17 cellular contexts compared by ENCODE assay signal in the genomic region with DNA sequence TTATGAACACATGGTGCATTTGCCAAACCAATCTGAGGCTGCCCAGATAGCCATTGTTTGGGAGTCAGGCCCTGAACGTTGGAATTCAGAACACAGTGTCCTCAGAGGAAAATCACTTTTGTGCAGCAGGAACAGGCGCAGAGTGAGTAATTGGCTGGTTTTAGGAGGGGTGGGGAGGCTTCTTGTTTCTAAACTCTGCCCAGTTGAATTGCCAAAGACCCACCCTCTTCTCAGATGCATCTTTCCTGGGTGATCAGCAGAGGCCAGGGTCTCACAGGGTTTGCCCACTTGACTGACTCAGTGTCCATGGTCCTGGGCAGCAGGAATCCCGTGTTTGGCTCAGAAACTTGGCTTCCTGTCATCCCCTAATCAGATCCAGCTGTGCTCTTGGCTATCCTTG. TPM values are rescaled to one million over a fixed set of nuclear protein-coding genes. Genes with fewer than 3 reads are reported as not detected.
DNase-seq lines count a peak whose midpoint lies in the region; ATAC-seq lines count a peak whose summit lies in the region.
"Had no signal": no experiment of that assay in that cellular context is flagged by ENCODE, and none has a peak within 500 bp of the region (broad histone marks: within the 10 kb centered on the region; RNA-seq: fewer than 3 reads in every experiment).

No MANE protein-coding gene starts in this region.

- peak overlapping the region; percentile 55 for H3K27ac ChIP-seq in stomach smooth muscle (ENCODE audit: low read length)
- H3K27ac ChIP-seq: C4-2B, neutrophil had no signal

- peaks cover 19% of the 10 kb centered on the region for H3K4me1 ChIP-seq in stomach smooth muscle (ENCODE audit: control insufficient read depth, insufficient read depth, low read length)

- H3K27ac Mint-ChIP-seq in activated CD4-positive, alpha-beta memory T cell treated with anti-CD3 and anti-CD28 coated beads, Interleukin-2, amount 10 ng/mL, durations not matched to agents 7 days and 5 days, result no peak overlapping the region
- H3K27ac Mint-ChIP-seq: activated naive CD4-positive, alpha-beta T cell treated with anti-CD3 and anti-CD28 coated beads, Interleukin-2, amount 50 U/mL, for 72 hours; GM23338; T-helper 1 cell treated with Interleukin-12 subunit alpha and Interleukin-12 subunit beta and Interleukin-4 antibody, amounts not matched to agents 30 μg/mL and 1 μg/mL, for 36 hours had no signal

- no peak for ATAC-seq in activated T-cell treated with anti-CD3 and anti-CD28 coated beads, Interleukin-2, amount 50 U/mL, for 4 hours
- ATAC-seq: activated naive CD4-positive, alpha-beta T cell treated with anti-CD3 and anti-CD28 coated beads, Interleukin-2, amount 50 U/mL, for 72 hours; GM23338 had no signal

- H3K27me3 ChIP-seq in stomach smooth muscle (ENCODE audit: control insufficient read depth in 1 of 2, insufficient read depth in 2 of 2, low read length in 2 of 2), result no peaks in the 10 kb centered on the region

- H3K9me3 ChIP-seq in stomach smooth muscle (ENCODE audit: control insufficient read depth in 2 of 2, low read length in 2 of 2), result no peaks in the 10 kb centered on the region
- H3K9me3 ChIP-seq: neutrophil had no signal

- H3K4me3 Mint-ChIP-seq in activated T-cell treated with anti-CD3 and anti-CD28 coated beads, Interleukin-2, amount 50 U/mL, for 4 hours, result no peak overlapping the region
- H3K4me3 Mint-ChIP-seq in activated CD4-positive, alpha-beta memory T cell treated with anti-CD3 and anti-CD28 coated beads, Interleukin-2, amount 10 ng/mL, durations not matched to agents 7 days and 5 days, result no peak overlapping the region
- H3K4me3 Mint-ChIP-seq: GM23338; T-helper 1 cell treated with Interleukin-12 subunit alpha and Interleukin-12 subunit beta and Interleukin-4 antibody, amounts not matched to agents 30 μg/mL and 1 μg/mL, for 36 hours had no signal

- H3K4me1 Mint-ChIP-seq in activated T-cell treated with anti-CD3 and anti-CD28 coated beads, Interleukin-2, amount 50 U/mL, for 4 hours (ENCODE audit: low read depth), result peaks cover 4% of the 10 kb centered on the region
- no peaks in the 10 kb centered on the region for H3K4me1 Mint-ChIP-seq in activated CD4-positive, alpha-beta memory T cell treated with anti-CD3 and anti-CD28 coated beads, Interleukin-2, amount 10 ng/mL, durations not matched to agents 7 days and 5 days

- peak; percentile 21 for DNase-seq in EL
- peak; percentile 19 for DNase-seq in cerebellar cortex (ENCODE audit: low spot score)
- DNase-seq in iPS-NIHi7 (ENCODE audit: extremely low spot score), result peak; percentile 6
- DNase-seq in cerebellum (ENCODE audit: low spot score), result no peak
- DNase-seq in activated T-cell treated with anti-CD3 and anti-CD28 coated beads, Interleukin-2, amount 50 U/mL, for 4 hours, result no peak
- no peak for DNase-seq in H4 (ENCODE audit: low spot score)
- no peak for DNase-seq in activated CD4-positive, alpha-beta memory T cell treated with anti-CD3 and anti-CD28 coated beads, Interleukin-2, amount 10 ng/mL, durations not matched to agents 7 days and 5 days
- DNase-seq: activated CD4-positive, alpha-beta T cell treated with anti-CD3 and anti-CD28 coated beads, Interleukin-2, amount 50 U/mL, for 4 hours; dermis blood vessel endothelial cell; NCI-H2171 had no signal

- peak overlapping the region in 1 of 2 donors; percentile 21 for H3K9ac ChIP-seq in stomach smooth muscle (ENCODE audit: low read length in 2 of 2)

- POLR2A ChIA-PET in activated CD4-positive, alpha-beta memory T cell treated with anti-CD3 and anti-CD28 coated beads, Interleukin-2, amount 10 ng/mL, durations not matched to agents 7 days and 5 days (lab: Charles Lee), result no interaction called here

- peak overlapping the region in 1 of 2 donors; percentile 40 for H3K4me3 ChIP-seq in stomach smooth muscle (ENCODE audit: low read length in 2 of 2)
- H3K4me3 ChIP-seq: GM23338 had no signal

- H3K36me3 Mint-ChIP-seq in activated T-cell treated with anti-CD3 and anti-CD28 coated beads, Interleukin-2, amount 50 U/mL, for 4 hours (ENCODE audit: insufficient read depth), result no peaks in the 10 kb centered on the region
- H3K36me3 Mint-ChIP-seq in activated CD4-positive, alpha-beta memory T cell treated with anti-CD3 and anti-CD28 coated beads, Interleukin-2, amount 10 ng/mL, durations not matched to agents 7 days and 5 days (ENCODE audit: low read depth), result no peaks in the 10 kb centered on the region
- H3K36me3 Mint-ChIP-seq: activated naive CD4-positive, alpha-beta T cell treated with anti-CD3 and anti-CD28 coated beads, Interleukin-2, amount 50 U/mL, for 72 hours had no signal

- CTCF ChIA-PET in activated CD4-positive, alpha-beta memory T cell treated with anti-CD3 and anti-CD28 coated beads, Interleukin-2, amount 10 ng/mL, durations not matched to agents 7 days and 5 days (lab: Charles Lee), result interaction anchor here (1.2 to 4.9 kb wide), 3 partner anchors 10 to 162 kb away, joined by 3 to 114 read pairs (median 3); no protein-coding TSS in a partner anchor

- H3K36me3 ChIP-seq in stomach smooth muscle (ENCODE audit: control insufficient read depth in 2 of 2, insufficient read depth in 2 of 2, low read length in 2 of 2), result no peaks in the 10 kb centered on the region
- H3K36me3 ChIP-seq: neutrophil had no signal

- H3K27me3 Mint-ChIP-seq in activated T-cell treated with anti-CD3 and anti-CD28 coated beads, Interleukin-2, amount 50 U/mL, for 4 hours (ENCODE audit: low read depth), result no peaks in the 10 kb centered on the region
- peaks cover 3% of the 10 kb centered on the region for H3K27me3 Mint-ChIP-seq in activated CD4-positive, alpha-beta memory T cell treated with anti-CD3 and anti-CD28 coated beads, Interleukin-2, amount 10 ng/mL, durations not matched to agents 7 days and 5 days

- H3K9me3 Mint-ChIP-seq in activated T-cell treated with anti-CD3 and anti-CD28 coated beads, Interleukin-2, amount 50 U/mL, for 4 hours, result no peaks in the 10 kb centered on the region
- H3K9me3 Mint-ChIP-seq in activated CD4-positive, alpha-beta memory T cell treated with anti-CD3 and anti-CD28 coated beads, Interleukin-2, amount 10 ng/mL, durations not matched to agents 7 days and 5 days, result no peaks in the 10 kb centered on the region
- H3K9me3 Mint-ChIP-seq: activated naive CD4-positive, alpha-beta T cell treated with anti-CD3 and anti-CD28 coated beads, Interleukin-2, amount 50 U/mL, for 72 hours; GM23338; T-helper 1 cell treated with Interleukin-12 subunit alpha and Interleukin-12 subunit beta and Interleukin-4 antibody, amounts not matched to agents 30 μg/mL and 1 μg/mL, for 36 hours had no signal

RNA-seq across cellular contexts. Expression of a gene that starts 24.3 kb away (rescaled TPM):
- 0.36 TPM for total RNA-seq in cerebellum
- total RNA-seq in activated T-cell treated with anti-CD3 and anti-CD28 coated beads, Interleukin-2, amount 50 U/mL, for 4 hours, result not detected
- total RNA-seq in H4 (2014; rRNA removed; shearing (Covaris generic)), result not detected in 2 replicates
- total RNA-seq in activated CD4-positive, alpha-beta memory T cell treated with anti-CD3 and anti-CD28 coated beads, Interleukin-2, amount 10 ng/mL, durations not matched to agents 7 days and 5 days, result not detected
- total RNA-seq: activated naive CD4-positive, alpha-beta T cell treated with anti-CD3 and anti-CD28 coated beads, Interleukin-2, amount 50 U/mL, for 72 hours; dermis blood vessel endothelial cell; OCI-LY7 had no signal

Comparison
In these comparisons a context has a peak if more than half of its experiments do, and no peak if none do; other contexts are left out.
1. DNase-seq: peak in EL (single experiment), cerebellar cortex (single experiment) and iPS-NIHi7 (single experiment); none in cerebellum (single experiment), activated T-cell treated with anti-CD3 and anti-CD28 coated beads, Interleukin-2, amount 50 U/mL, for 4 hours (single experiment), H4 (single experiment) and activated CD4-positive, alpha-beta memory T cell treated with anti-CD3 and anti-CD28 coated beads, Interleukin-2, amount 10 ng/mL, durations not matched to agents 7 days and 5 days (single experiment).